Comparison of ENCODE assay signal across 1 cellular context in genomic region chr6:52420668-52421358, GRCh38.
TF ChIP-seq lines count a peak whose summit lies in the region.

No MANE protein-coding gene starts in this region.

TF ChIP-seq in K562, 482 proteins besides CTCF, POLR2A, EP300 and RAD21 (continued from another document and continues in another):
- TF ChIP-seq, protein P1, sequence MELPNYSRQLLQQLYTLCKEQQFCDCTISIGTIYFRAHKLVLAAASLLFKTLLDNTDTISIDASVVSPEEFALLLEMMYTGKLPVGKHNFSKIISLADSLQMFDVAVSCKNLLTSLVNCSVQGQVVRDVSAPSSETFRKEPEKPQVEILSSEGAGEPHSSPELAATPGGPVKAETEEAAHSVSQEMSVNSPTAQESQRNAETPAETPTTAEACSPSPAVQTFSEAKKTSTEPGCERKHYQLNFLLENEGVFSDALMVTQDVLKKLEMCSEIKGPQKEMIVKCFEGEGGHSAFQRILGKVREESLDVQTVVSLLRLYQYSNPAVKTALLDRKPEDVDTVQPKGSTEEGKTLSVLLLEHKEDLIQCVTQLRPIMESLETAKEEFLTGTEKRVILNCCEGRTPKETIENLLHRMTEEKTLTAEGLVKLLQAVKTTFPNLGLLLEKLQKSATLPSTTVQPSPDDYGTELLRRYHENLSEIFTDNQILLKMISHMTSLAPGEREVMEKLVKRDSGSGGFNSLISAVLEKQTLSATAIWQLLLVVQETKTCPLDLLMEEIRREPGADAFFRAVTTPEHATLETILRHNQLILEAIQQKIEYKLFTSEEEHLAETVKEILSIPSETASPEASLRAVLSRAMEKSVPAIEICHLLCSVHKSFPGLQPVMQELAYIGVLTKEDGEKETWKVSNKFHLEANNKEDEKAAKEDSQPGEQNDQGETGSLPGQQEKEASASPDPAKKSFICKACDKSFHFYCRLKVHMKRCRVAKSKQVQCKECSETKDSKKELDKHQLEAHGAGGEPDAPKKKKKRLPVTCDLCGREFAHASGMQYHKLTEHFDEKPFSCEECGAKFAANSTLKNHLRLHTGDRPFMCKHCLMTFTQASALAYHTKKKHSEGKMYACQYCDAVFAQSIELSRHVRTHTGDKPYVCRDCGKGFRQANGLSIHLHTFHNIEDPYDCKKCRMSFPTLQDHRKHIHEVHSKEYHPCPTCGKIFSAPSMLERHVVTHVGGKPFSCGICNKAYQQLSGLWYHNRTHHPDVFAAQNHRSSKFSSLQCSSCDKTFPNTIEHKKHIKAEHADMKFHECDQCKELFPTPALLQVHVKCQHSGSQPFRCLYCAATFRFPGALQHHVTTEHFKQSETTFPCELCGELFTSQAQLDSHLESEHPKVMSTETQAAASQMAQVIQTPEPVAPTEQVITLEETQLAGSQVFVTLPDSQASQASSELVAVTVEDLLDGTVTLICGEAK (IDR thresholded peaks at IDR 0.05): peak; percentile 80
- TF ChIP-seq, protein P1 (CRISPR knock-in tag; IDR thresholded peaks at IDR 0.05): no peak
- TF ChIP-seq ZEB2 (IDR thresholded peaks at IDR 0.05) (peak; percentile 57), EGR1 (conservative IDR thresholded peaks at IDR 0.05) (no peak), EWSR1 (IDR thresholded peaks at IDR 0.05; ENCODE audit: borderline replicate concordance, low read depth, partially characterized antibody) (no peak), SMARCA4 (IDR thresholded peaks at IDR 0.05) (peak; percentile 24; the same call in 1 of the 2 replicates), FOXK2 (conservative IDR thresholded peaks at IDR 0.05 in 1 of 2, IDR thresholded peaks at IDR 0.05 in 1 of 2; ENCODE audit: low read depth in 2 of 2) (0 out of 4 replicates have a peak, but pooled peaks of 1 of the 2 experiments have one; percentile 13), TBP (optimal IDR thresholded peaks at IDR 0.05; ENCODE audit: low read depth, low read length) (no peak), KDM1A (IDR thresholded peaks at IDR 0.05) (peak; percentile 15 to 32; a peak in 1 of 4 replicates), ARHGAP35 (IDR thresholded peaks at IDR 0.05; ENCODE audit: partially characterized antibody) (peak; percentile 61), ZBTB7A (IDR thresholded peaks at IDR 0.05; ENCODE audit: borderline replicate concordance, control insufficient read depth, low read depth, low read length) (0 out of 2 replicates have a peak, but pooled peaks have one; percentile 2), SMARCE1 (IDR thresholded peaks at IDR 0.05) (0 out of 2 replicates have a peak, but pooled peaks have one; percentile 52), PYGO2 (tag; IDR thresholded peaks at IDR 0.05) (no peak), UBTF (IDR thresholded peaks at IDR 0.05; ENCODE audit: borderline replicate concordance in 1 of 2, low read depth in 2 of 2, low read length in 2 of 2) (no peak), ZNF740 (CRISPR knock-in tag; IDR thresholded peaks at IDR 0.05) (no peak), ZNF740 (tag; IDR thresholded peaks at IDR 0.05) (no peak), ETV5 (CRISPR knock-in tag; IDR thresholded peaks at IDR 0.05; ENCODE audit: low read depth) (no peak), BRD9 (IDR thresholded peaks at IDR 0.05; ENCODE audit: low read depth, partially characterized antibody) (peak; percentile 54), ARID2 (IDR thresholded peaks at IDR 0.05) (peak; percentile 35; the same call in 1 of the 2 replicates), RBM22 (IDR thresholded peaks at IDR 0.05; ENCODE audit: low read depth, low read length, poor library complexity, severe bottlenecking) (no peak), ZNF511 (CRISPR knock-in tag; IDR thresholded peaks at IDR 0.05) (no peak), ZNF639 (CRISPR knock-in tag; conservative IDR thresholded peaks at IDR 0.05 in 1 of 2, IDR thresholded peaks at IDR 0.05 in 1 of 2) (0 out of 4 replicates have a peak, but pooled peaks of 1 of the 2 experiments have one; percentile 6), THRAP3 (IDR thresholded peaks at IDR 0.05; ENCODE audit: borderline replicate concordance) (no peak), TRIM25 (IDR thresholded peaks at IDR 0.05; ENCODE audit: borderline replicate concordance) (0 out of 2 replicates have a peak, but pooled peaks have one; percentile 49), HDAC2 (IDR thresholded peaks at IDR 0.05) (0 out of 2 replicates have a peak, but pooled peaks have one; percentile 16), CHD4 (IDR thresholded peaks at IDR 0.05; ENCODE audit: insufficient read depth, insufficient replicate concordance, low read depth, low read length, poor library complexity, severe bottlenecking) (no peak), ZFX (CRISPR knock-in tag; IDR thresholded peaks at IDR 0.05) (peak; percentile 13; the same call in 1 of the 2 replicates), ADNP (tag; IDR thresholded peaks at IDR 0.05) (no peak), HNRNPL (IDR thresholded peaks at IDR 0.05; ENCODE audit: low read depth, low read length) (no peak), TRIM28 (IDR thresholded peaks at IDR 0.05) (no peak), BCLAF1 (IDR thresholded peaks at IDR 0.05; ENCODE audit: borderline replicate concordance in 1 of 2, control insufficient read depth in 1 of 2, low read depth in 2 of 2, low read length in 1 of 2) (0 out of 4 replicates have a peak, but pooled peaks of 1 of the 2 experiments have one; percentile 1), PHB2 (IDR thresholded peaks at IDR 0.05; ENCODE audit: low read depth) (peak; percentile 50; the same call in 1 of the 2 replicates), ARID1B (IDR thresholded peaks at IDR 0.05) (0 out of 2 replicates have a peak, but pooled peaks have one; percentile 21), SNIP1 (IDR thresholded peaks at IDR 0.05; ENCODE audit: low read depth) (no peak), LCOR (CRISPR knock-in tag; IDR thresholded peaks at IDR 0.05) (0 out of 2 replicates have a peak, but pooled peaks have one; percentile 62), PREB (CRISPR knock-in tag; IDR thresholded peaks at IDR 0.05) (no peak), ILK (tag; IDR thresholded peaks at IDR 0.05; ENCODE audit: borderline replicate concordance, low read depth) (no peak)
